Comparison of ENCODE assay signal across 12 cellular contexts in the genomic region with DNA sequence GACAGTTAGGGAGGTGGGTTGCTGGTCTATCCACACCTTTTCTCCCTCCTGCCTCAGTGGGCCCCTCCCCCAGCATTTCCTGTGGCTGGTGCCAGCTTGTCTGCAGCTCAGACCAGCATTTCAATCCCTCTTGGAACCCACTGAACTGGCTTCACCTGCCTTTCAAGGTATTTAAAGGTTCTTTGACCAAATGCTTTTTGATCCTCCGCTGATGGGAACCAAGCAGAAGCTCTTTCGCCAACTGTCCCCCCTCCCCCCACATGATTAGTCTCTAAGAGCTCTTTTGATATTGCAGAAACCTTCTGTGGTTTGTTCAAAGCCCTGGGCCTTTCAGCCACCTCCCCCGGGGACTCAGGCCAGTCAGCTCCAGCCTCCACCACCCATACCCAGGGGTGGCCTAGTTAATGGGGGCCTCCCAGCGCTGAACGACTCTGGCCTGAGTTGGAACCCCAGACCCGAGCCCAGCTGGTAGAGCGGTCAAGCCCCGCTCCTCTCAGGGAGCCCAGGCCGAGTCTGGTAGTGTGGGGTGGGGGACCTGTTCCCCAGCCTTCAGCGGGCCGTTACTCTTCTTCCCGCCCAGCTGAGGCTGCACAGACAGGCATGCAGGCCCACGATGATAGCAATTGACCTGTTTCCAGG. TPM values are rescaled to one million over a fixed set of nuclear protein-coding genes. Genes with fewer than 3 reads are reported as not detected.
DNase-seq lines count a peak whose midpoint lies in the region; TF ChIP-seq lines count a peak whose summit lies in the region.
"Had no signal": no experiment of that assay in that cellular context is flagged by ENCODE, and none has a peak within 500 bp of the region (broad histone marks: within the 10 kb centered on the region; RNA-seq: fewer than 3 reads in every experiment).

No MANE protein-coding gene starts in this region.

- H3K4me1 Mint-ChIP-seq in MCF 10A (ENCODE audit: insufficient read depth, unreplicated experiment): peaks cover 22% of the 10 kb centered on the region
- peaks cover 25% of the 10 kb centered on the region for H3K4me1 Mint-ChIP-seq in nephron

- WGBS in GM23248 (ENCODE audit: low coverage in 1 of 2, low lambda C conversion rate in 2 of 2, missing lambda C conversion rate in 2 of 2), 2 experiments: 65 to 78% methylated on average over 12 to 13 of the region's 13 CpGs

- H3K36me3 ChIP-seq in GM23248 (ENCODE audit: low read depth): no peaks in the 10 kb centered on the region

- H3K9me3 ChIP-seq in GM23248 (ENCODE audit: low read depth): no peaks in the 10 kb centered on the region

- no peaks in the 10 kb centered on the region for H3K9me2 ChIP-seq in GM23248 (ENCODE audit: insufficient read depth)

- H3K36me3 Mint-ChIP-seq in MCF 10A (ENCODE audit: insufficient read depth, unreplicated experiment) (no peaks in the 10 kb centered on the region), nephron (ENCODE audit: low read depth) (no peaks in the 10 kb centered on the region)
- H3K36me3 Mint-ChIP-seq: CD8-positive, alpha-beta memory T cell had no signal

- no peaks in the 10 kb centered on the region for H3K27me3 ChIP-seq in GM23248 (replicated peaks; ENCODE audit: insufficient read depth)

- H3K9me3 Mint-ChIP-seq in MCF 10A (ENCODE audit: unreplicated experiment): no peaks in the 10 kb centered on the region
- no peaks in the 10 kb centered on the region for H3K9me3 Mint-ChIP-seq in nephron
- H3K9me3 Mint-ChIP-seq: activated CD4-positive, alpha-beta T cell treated with anti-CD3 and anti-CD28 coated beads, Interleukin-2, amount 10 ng/mL, durations not matched to agents 24 days and 14 days; CD8-positive, alpha-beta memory T cell; stimulated activated effector memory CD8-positive, alpha-beta T cell treated with anti-CD3 and anti-CD28 coated beads, Interleukin-12 subunit alpha, Interleukin-12 subunit beta, amount 100 ng/mL, for 72 hours had no signal

- no peaks in the 10 kb centered on the region for H4K20me1 ChIP-seq in GM23248 (ENCODE audit: insufficient read depth)

- peak overlapping the region; percentile 73 for H3K4me2 ChIP-seq in GM23248 (ENCODE audit: unreplicated experiment)

- intact Hi-C loops in MCF 10A (cut with micrococcal nuclease): no loop called here

- no TSS peak for BruUV-seq in MCF 10A (replicated peaks; lab: Mats Ljungman, UMichigan)

- peak overlapping the region; percentile 67 for H3K4me3 ChIP-seq in GM23248

- DNase-seq in GM23248 (no peak), MCF 10A (ENCODE audit: unreplicated experiment) (no peak), AG20443 (ENCODE audit: low spot score) (no peak), glomerular visceral epithelial cell (ENCODE audit: extremely low spot score) (no peak), DMS 273 treated with DMSO at 0.1 percent for 48 hours (lab: John Stamatoyannopoulos, UW) (no peak)
- no peak for DNase-seq in activated CD4-positive, alpha-beta T cell treated with anti-CD3 and anti-CD28 coated beads, Interleukin-2, amount 50 U/mL, for 1 hour
- DNase-seq: SIG-M5 had no signal

- H3K9ac ChIP-seq in GM23248: no peak overlapping the region

- no peaks in the 10 kb centered on the region for H3F3A ChIP-seq in GM23248 (ENCODE audit: insufficient read depth)

- peak overlapping the region; percentile 64 for H3K27ac ChIP-seq in 22Rv1
- H3K27ac ChIP-seq in GM23248: no peak overlapping the region

- POLR2A ChIA-PET in MCF 10A (lab: Yijun Ruan, JAX): interaction anchor here (0.6 to 2.5 kb wide), 3 partner anchors 12 to 29 kb away, joined by 3 to 12 read pairs (median 3); no protein-coding TSS in a partner anchor

- H3K79me2 ChIP-seq in GM23248 (ENCODE audit: insufficient read depth): no peaks in the 10 kb centered on the region

- in situ Hi-C loops in GM23248 (cut with MboI): no loop called here

- no peak for TF ChIP-seq CTCF in 22Rv1 (IDR thresholded peaks at IDR 0.05)
- no peak for TF ChIP-seq CTCF in MCF 10A (IDR thresholded peaks at IDR 0.05; ENCODE audit: unreplicated experiment)
- TF ChIP-seq CTCF in nephron (IDR thresholded peaks at IDR 0.05; ENCODE audit: unreplicated experiment in 3 of 3): no peak

- no peak overlapping the region for H3K27ac Mint-ChIP-seq in MCF 10A (ENCODE audit: low read depth, unreplicated experiment)
- H3K27ac Mint-ChIP-seq in nephron: no peak overlapping the region
- H3K27ac Mint-ChIP-seq: activated CD4-positive, alpha-beta T cell treated with anti-CD3 and anti-CD28 coated beads, Interleukin-2, amount 10 ng/mL, durations not matched to agents 24 days and 14 days; CD8-positive, alpha-beta memory T cell; stimulated activated effector memory CD8-positive, alpha-beta T cell treated with anti-CD3 and anti-CD28 coated beads, Interleukin-12 subunit alpha, Interleukin-12 subunit beta, amount 100 ng/mL, for 72 hours had no signal

- H2AFZ ChIP-seq in GM23248: peak overlapping the region; percentile 78

- CTCF ChIA-PET in MCF 10A (lab: Yijun Ruan, JAX): interaction anchor here (0.6 to 2.4 kb wide), 5 partner anchors 18 to 108 kb away, joined by 3 to 9 read pairs (median 3); no protein-coding TSS in a partner anchor

- no peaks in the 10 kb centered on the region for H3K27me3 Mint-ChIP-seq in MCF 10A (ENCODE audit: insufficient read depth, unreplicated experiment)
- peaks cover 46% of the 10 kb centered on the region for H3K27me3 Mint-ChIP-seq in nephron (ENCODE audit: low read depth)

- peak overlapping the region; percentile 61 for H3K4me3 Mint-ChIP-seq in MCF 10A (ENCODE audit: unreplicated experiment)
- peak overlapping the region in 2 of 3 experiments; percentile 9 to 22 for H3K4me3 Mint-ChIP-seq in nephron
- H3K4me3 Mint-ChIP-seq: activated CD4-positive, alpha-beta T cell treated with anti-CD3 and anti-CD28 coated beads, Interleukin-2, amount 10 ng/mL, durations not matched to agents 24 days and 14 days had no signal

- H3K4me1 ChIP-seq in GM23248 (ENCODE audit: insufficient read depth): 0 out of 2 replicates have a peak, but pooled peaks cover 4% of the 10 kb centered on the region

RNA-seq across cellular contexts. Expression of gene SYT7, which starts 6.0 kb away (rescaled TPM):
- 1.5 and 1.9 TPM in 2 replicates for total RNA-seq in GM23248 (2014; rRNA removed; shearing (Covaris generic))
- polyA plus RNA-seq in GM23248 (2016; fragmentation: Nextera tagmentation; extraction: Ambion mirVana): 0.40 and 0.72 TPM in 2 replicates
- total RNA-seq in MCF 10A (2022): 25.2 and 57.7 TPM in 2 replicates
- total RNA-seq: CD8-positive, alpha-beta memory T cell had no signal
- polyA plus RNA-seq: CD8-positive, alpha-beta memory T cell had no signal
